2 cellular contexts compared by ENCODE assay signal in the genomic region with DNA sequence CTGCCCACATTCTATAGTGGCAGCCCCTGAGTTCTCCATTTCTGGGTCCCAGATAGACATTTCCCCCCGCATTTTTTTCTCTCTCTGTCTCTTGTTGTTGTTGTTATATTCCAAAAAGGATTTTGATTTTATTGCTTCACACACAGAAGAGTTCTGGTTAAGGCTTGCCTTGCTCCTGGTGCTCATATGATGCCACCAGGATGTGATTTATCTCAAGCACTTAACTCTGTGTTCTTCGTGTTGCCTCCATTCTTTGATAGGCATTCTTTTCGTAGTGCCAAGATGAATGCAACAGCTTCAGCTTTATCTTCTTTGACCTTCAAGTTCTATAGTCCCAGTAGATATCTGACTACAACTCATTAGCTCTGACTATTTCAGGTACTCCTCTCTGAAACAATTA.
TF ChIP-seq lines count a peak whose summit lies in the region.

No MANE protein-coding gene starts in this region.

TF ChIP-seq in SK-N-SH, 30 proteins besides CTCF, POLR2A, EP300 and RAD21 (continued from another document):
- TF ChIP-seq MEF2A (IDR thresholded peaks at IDR 0.05; ENCODE audit: borderline replicate concordance, low read depth) (no peak), FOXM1 (IDR thresholded peaks at IDR 0.05; ENCODE audit: low read depth) (no peak), TCF12 (IDR thresholded peaks at IDR 0.05) (no peak), RFX5 (IDR thresholded peaks at IDR 0.05; ENCODE audit: low read length) (no peak)
- TF ChIP-seq, protein P1, sequence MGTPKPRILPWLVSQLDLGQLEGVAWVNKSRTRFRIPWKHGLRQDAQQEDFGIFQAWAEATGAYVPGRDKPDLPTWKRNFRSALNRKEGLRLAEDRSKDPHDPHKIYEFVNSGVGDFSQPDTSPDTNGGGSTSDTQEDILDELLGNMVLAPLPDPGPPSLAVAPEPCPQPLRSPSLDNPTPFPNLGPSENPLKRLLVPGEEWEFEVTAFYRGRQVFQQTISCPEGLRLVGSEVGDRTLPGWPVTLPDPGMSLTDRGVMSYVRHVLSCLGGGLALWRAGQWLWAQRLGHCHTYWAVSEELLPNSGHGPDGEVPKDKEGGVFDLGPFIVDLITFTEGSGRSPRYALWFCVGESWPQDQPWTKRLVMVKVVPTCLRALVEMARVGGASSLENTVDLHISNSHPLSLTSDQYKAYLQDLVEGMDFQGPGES (IDR thresholded peaks at IDR 0.05; ENCODE audit: low read depth, low read length): 0 out of 2 replicates have a peak, but pooled peaks have one; percentile 8
- TF ChIP-seq, protein P2, sequence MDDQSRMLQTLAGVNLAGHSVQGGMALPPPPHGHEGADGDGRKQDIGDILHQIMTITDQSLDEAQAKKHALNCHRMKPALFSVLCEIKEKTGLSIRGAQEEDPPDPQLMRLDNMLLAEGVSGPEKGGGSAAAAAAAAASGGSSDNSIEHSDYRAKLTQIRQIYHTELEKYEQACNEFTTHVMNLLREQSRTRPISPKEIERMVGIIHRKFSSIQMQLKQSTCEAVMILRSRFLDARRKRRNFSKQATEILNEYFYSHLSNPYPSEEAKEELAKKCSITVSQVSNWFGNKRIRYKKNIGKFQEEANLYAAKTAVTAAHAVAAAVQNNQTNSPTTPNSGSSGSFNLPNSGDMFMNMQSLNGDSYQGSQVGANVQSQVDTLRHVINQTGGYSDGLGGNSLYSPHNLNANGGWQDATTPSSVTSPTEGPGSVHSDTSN (IDR thresholded peaks at IDR 0.05): 0 out of 2 replicates have a peak, but pooled peaks have one; percentile 0

TF ChIP-seq in SK-N-SH treated with all-trans-retinoic acid at 6 μM for 48 hours, 23 proteins besides CTCF, POLR2A, EP300 and RAD21:
- TF ChIP-seq, protein P3, sequence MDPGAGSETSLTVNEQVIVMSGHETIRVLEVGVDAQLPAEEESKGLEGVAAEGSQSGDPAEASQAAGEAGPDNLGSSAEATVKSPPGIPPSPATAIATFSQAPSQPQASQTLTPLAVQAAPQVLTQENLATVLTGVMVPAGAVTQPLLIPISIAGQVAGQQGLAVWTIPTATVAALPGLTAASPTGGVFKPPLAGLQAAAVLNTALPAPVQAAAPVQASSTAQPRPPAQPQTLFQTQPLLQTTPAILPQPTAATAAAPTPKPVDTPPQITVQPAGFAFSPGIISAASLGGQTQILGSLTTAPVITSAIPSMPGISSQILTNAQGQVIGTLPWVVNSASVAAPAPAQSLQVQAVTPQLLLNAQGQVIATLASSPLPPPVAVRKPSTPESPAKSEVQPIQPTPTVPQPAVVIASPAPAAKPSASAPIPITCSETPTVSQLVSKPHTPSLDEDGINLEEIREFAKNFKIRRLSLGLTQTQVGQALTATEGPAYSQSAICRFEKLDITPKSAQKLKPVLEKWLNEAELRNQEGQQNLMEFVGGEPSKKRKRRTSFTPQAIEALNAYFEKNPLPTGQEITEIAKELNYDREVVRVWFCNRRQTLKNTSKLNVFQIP (CRISPR knock-in tag; IDR thresholded peaks at IDR 0.05; ENCODE audit: borderline replicate concordance, low read depth): no peak
- TF ChIP-seq, protein P4, sequence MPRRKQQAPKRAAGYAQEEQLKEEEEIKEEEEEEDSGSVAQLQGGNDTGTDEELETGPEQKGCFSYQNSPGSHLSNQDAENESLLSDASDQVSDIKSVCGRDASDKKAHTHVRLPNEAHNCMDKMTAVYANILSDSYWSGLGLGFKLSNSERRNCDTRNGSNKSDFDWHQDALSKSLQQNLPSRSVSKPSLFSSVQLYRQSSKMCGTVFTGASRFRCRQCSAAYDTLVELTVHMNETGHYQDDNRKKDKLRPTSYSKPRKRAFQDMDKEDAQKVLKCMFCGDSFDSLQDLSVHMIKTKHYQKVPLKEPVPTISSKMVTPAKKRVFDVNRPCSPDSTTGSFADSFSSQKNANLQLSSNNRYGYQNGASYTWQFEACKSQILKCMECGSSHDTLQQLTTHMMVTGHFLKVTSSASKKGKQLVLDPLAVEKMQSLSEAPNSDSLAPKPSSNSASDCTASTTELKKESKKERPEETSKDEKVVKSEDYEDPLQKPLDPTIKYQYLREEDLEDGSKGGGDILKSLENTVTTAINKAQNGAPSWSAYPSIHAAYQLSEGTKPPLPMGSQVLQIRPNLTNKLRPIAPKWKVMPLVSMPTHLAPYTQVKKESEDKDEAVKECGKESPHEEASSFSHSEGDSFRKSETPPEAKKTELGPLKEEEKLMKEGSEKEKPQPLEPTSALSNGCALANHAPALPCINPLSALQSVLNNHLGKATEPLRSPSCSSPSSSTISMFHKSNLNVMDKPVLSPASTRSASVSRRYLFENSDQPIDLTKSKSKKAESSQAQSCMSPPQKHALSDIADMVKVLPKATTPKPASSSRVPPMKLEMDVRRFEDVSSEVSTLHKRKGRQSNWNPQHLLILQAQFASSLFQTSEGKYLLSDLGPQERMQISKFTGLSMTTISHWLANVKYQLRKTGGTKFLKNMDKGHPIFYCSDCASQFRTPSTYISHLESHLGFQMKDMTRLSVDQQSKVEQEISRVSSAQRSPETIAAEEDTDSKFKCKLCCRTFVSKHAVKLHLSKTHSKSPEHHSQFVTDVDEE (CRISPR knock-in tag; IDR thresholded peaks at IDR 0.05): no peak
- no peak for TF ChIP-seq ZFP30 (CRISPR knock-in tag; IDR thresholded peaks at IDR 0.05)
- TF ChIP-seq PPARA (CRISPR knock-in tag; IDR thresholded peaks at IDR 0.05; ENCODE audit: borderline replicate concordance): no peak
- no peak for TF ChIP-seq OSR1 (CRISPR knock-in tag; IDR thresholded peaks at IDR 0.05)
